Comparison of ENCODE assay signal across 11 cellular contexts in genomic region chr11:122307480-122308085, GRCh38.
"Had no signal": no experiment of that assay in that cellular context is flagged by ENCODE, and none has a peak within 500 bp of the region (broad histone marks: within the 10 kb centered on the region; RNA-seq: fewer than 3 reads in every experiment).

No MANE protein-coding gene starts in this region.

- H3K27me3 ChIP-seq: colonic mucosa, esophagus muscularis mucosa, right lobe of liver, transverse colon, vagina had no signal

- H3K4me3 ChIP-seq: colonic mucosa, right lobe of liver, transverse colon, vagina had no signal

- H3K36me3 ChIP-seq: colonic mucosa, esophagus muscularis mucosa, right lobe of liver, transverse colon, vagina had no signal

- H3K27ac ChIP-seq: colonic mucosa, right lobe of liver, vagina had no signal

- H3K36me3 Mint-ChIP-seq: naive thymus-derived CD8-positive, alpha-beta T cell had no signal

- H3K9me3 ChIP-seq: colonic mucosa, esophagus muscularis mucosa, right lobe of liver, transverse colon, vagina had no signal

- ATAC-seq: naive thymus-derived CD8-positive, alpha-beta T cell; right lobe of liver; SK-N-SH treated with all-trans-retinoic acid at 6 μM for 48 hours had no signal

- H3K27ac Mint-ChIP-seq: naive thymus-derived CD8-positive, alpha-beta T cell had no signal

- DNase-seq: activated CD4-positive, CD25-positive, alpha-beta regulatory T cell treated with anti-CD3 and anti-CD28 coated beads, Interleukin-2, amount 50 U/mL, for 72 hours; activated naive CD4-positive, alpha-beta T cell; activated T-cell treated with anti-CD3 and anti-CD28 coated beads for 4 hours; colonic mucosa; naive thymus-derived CD8-positive, alpha-beta T cell; right lobe of liver; T-helper 1 cell; transverse colon had no signal

- H3K4me1 Mint-ChIP-seq: naive thymus-derived CD8-positive, alpha-beta T cell had no signal

- H3K4me1 ChIP-seq: colonic mucosa, right lobe of liver, transverse colon had no signal

- H3K4me3 Mint-ChIP-seq: naive thymus-derived CD8-positive, alpha-beta T cell had no signal
